In the genomic region with DNA sequence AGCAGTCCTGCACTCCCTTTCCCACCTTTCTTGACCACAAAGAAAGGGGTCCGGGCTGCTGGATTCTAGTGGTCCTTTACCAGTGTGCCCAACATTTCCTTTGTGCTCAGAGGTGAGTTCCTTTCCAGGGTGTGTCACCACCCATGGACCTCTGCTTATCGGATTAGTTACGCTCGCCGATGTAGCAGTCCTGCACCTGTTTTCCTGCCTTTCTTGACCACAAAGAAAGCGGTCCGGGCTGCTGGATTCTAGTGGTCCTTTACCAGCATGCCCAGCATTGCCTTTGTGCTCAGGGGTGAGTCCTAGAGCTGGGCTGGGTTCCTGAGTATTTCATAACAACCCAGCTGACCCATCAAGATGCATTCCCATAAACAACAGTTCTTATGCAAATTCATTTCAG, we compare ENCODE assay signal across 1 cellular context. TPM values are rescaled to one million over a fixed set of nuclear protein-coding genes. Genes with fewer than 3 reads are reported as not detected.
"Had no signal": no experiment of that assay in that cellular context is flagged by ENCODE, and none has a peak within 500 bp of the region (broad histone marks: within the 10 kb centered on the region; RNA-seq: fewer than 3 reads in every experiment).

No MANE protein-coding gene starts in this region.

RNA-seq across cellular contexts. Expression of a gene that starts 30.7 kb away (rescaled TPM):
- total RNA-seq: G401 had no signal
